In the genomic region with DNA sequence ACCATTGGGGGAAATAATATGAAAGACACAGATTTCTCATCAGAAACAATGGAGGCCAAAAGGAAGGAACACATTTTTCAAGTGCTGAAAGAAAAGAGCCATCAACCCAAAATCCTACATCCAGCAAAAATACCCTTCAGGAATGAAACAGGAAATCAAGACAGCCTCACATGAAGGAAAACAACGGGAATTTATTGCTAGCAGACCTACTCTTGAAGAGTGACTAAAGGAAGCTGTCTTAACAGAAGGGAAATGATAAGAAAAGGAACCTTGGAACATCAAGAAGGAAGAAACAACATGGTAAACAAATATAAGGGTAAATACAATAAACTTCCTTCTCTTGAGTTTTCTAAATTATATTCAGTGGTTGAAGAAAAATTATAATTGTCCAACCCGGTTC, we compare ENCODE assay signal across 27 cellular contexts. TPM values are rescaled to one million over a fixed set of nuclear protein-coding genes. Genes with fewer than 3 reads are reported as not detected.
DNase-seq lines count a peak whose midpoint lies in the region; FAIRE-seq and TF ChIP-seq lines count a peak whose summit lies in the region.
"Had no signal": no experiment of that assay in that cellular context is flagged by ENCODE, and none has a peak within 500 bp of the region (broad histone marks: within the 10 kb centered on the region; RNA-seq: fewer than 3 reads in every experiment).

No MANE protein-coding gene starts in this region.

- no peaks in the 10 kb centered on the region for H3K27me3 Mint-ChIP-seq in dendritic cell treated with granulocyte-macrophage colony-stimulating factor and Interleukin-4, amounts not matched to agents 40 ng/mL and 50 ng/mL, for 4 days
- H3K27me3 Mint-ChIP-seq in glutamatergic neuron (ENCODE audit: unreplicated experiment), result peaks cover 11% of the 10 kb centered on the region
- H3K27me3 Mint-ChIP-seq: CD4-positive, alpha-beta memory T cell had no signal

- H3K4me3 ChIP-seq in small intestine (ENCODE audit: low read depth in 1 of 2, low read length in 2 of 2), result no peak overlapping the region
- H3K4me3 ChIP-seq in testis, result no peak overlapping the region
- H3K4me3 ChIP-seq in sigmoid colon, result no peak overlapping the region
- H3K4me3 ChIP-seq: BLaER1 treated with 17β-estradiol and CSF1 and Interleukin-3, amounts not matched to agents 10 nM and 100 nM; GM12878; PC-9; SJSA1 had no signal

- 30 to 60% (median 42%) methylated on average over 2 of the region's 2 CpGs for WGBS in small intestine, 3 donors
- 87 to 89% methylated on average over 2 of the region's 2 CpGs for WGBS in testis, 2 donors
- 25 to 68% methylated on average over 2 of the region's 2 CpGs for WGBS in sigmoid colon, 2 donors

- no peaks in the 10 kb centered on the region for H3K9me3 Mint-ChIP-seq in dendritic cell treated with granulocyte-macrophage colony-stimulating factor and Interleukin-4, amounts not matched to agents 40 ng/mL and 50 ng/mL, for 4 days
- peaks cover 4% of the 10 kb centered on the region for H3K9me3 Mint-ChIP-seq in glutamatergic neuron (ENCODE audit: unreplicated experiment)
- H3K9me3 Mint-ChIP-seq: CD4-positive, alpha-beta memory T cell had no signal

- H3K9me3 ChIP-seq in small intestine (ENCODE audit: control insufficient read depth, low read depth) (no peaks in the 10 kb centered on the region), testis (no peaks in the 10 kb centered on the region), sigmoid colon (peaks cover 0 to 2% (median 0%) of the 10 kb centered on the region in 4 donors)
- H3K9me3 ChIP-seq: Caco-2, SJSA1 had no signal

- no peaks in the 10 kb centered on the region for H3K36me3 ChIP-seq in small intestine (ENCODE audit: control insufficient read depth in 2 of 2, insufficient read depth in 2 of 2, low read length in 2 of 2)
- H3K36me3 ChIP-seq in testis (ENCODE audit: low read depth, missing control alignments), result no peaks in the 10 kb centered on the region
- no peaks in the 10 kb centered on the region for H3K36me3 ChIP-seq in sigmoid colon
- H3K36me3 ChIP-seq: SJSA1 had no signal

- H3K4me1 ChIP-seq in small intestine (ENCODE audit: control insufficient read depth in 2 of 2, insufficient read depth in 1 of 2, low read depth in 1 of 2, low read length in 1 of 2) (no peaks in the 10 kb centered on the region), testis (no peaks in the 10 kb centered on the region), sigmoid colon (no peaks in the 10 kb centered on the region)
- H3K4me1 ChIP-seq: SJSA1 had no signal

- no peaks in the 10 kb centered on the region for H3K27me3 ChIP-seq in small intestine (ENCODE audit: control insufficient read depth in 2 of 2, insufficient read depth in 2 of 2, low read length in 2 of 2)
- H3K27me3 ChIP-seq in testis, result no peaks in the 10 kb centered on the region
- H3K27me3 ChIP-seq in sigmoid colon, result no peaks in the 10 kb centered on the region
- H3K27me3 ChIP-seq: BLaER1 treated with 17β-estradiol and CSF1 and Interleukin-3, amounts not matched to agents 10 nM and 100 nM; SJSA1 had no signal

- H3K4me1 Mint-ChIP-seq in dendritic cell treated with granulocyte-macrophage colony-stimulating factor and Interleukin-4, amounts not matched to agents 40 ng/mL and 50 ng/mL, for 4 days (ENCODE audit: low read depth), result peaks cover 62% of the 10 kb centered on the region
- H3K4me1 Mint-ChIP-seq in glutamatergic neuron (ENCODE audit: low read depth, unreplicated experiment), result peaks cover 34% of the 10 kb centered on the region

- no peak for TF ChIP-seq POLR2A in testis (IDR thresholded peaks at IDR 0.05)
- no peak for TF ChIP-seq POLR2A in sigmoid colon (IDR thresholded peaks at IDR 0.05)

- TF ChIP-seq CTCF in glutamatergic neuron (IDR thresholded peaks at IDR 0.05; ENCODE audit: partially characterized antibody, unreplicated experiment) (no peak), testis (IDR thresholded peaks at IDR 0.05) (no peak), sigmoid colon (IDR thresholded peaks at IDR 0.05) (no peak)

- no peak for TF ChIP-seq EP300 in sigmoid colon (IDR thresholded peaks at IDR 0.05)

- H3K27ac ChIP-seq in small intestine (ENCODE audit: low read depth in 1 of 2, low read length in 1 of 2), result no peak overlapping the region
- no peak overlapping the region for H3K27ac ChIP-seq in testis
- no peak overlapping the region for H3K27ac ChIP-seq in sigmoid colon
- H3K27ac ChIP-seq: PC-9, SJSA1 had no signal

- intact Hi-C loops in dendritic cell treated with granulocyte-macrophage colony-stimulating factor and Interleukin-4, amounts not matched to agents 40 ng/mL and 50 ng/mL, for 4 days (cut with micrococcal nuclease), result no loop called here
- intact Hi-C loops in testis (cut with DNase I; ENCODE audit: low total_unique reads), result no loop called here
- intact Hi-C loops in sigmoid colon (cut with DNase I), result no loop called here

- H3K36me3 Mint-ChIP-seq in dendritic cell treated with granulocyte-macrophage colony-stimulating factor and Interleukin-4, amounts not matched to agents 40 ng/mL and 50 ng/mL, for 4 days (ENCODE audit: low read depth), result peaks cover 68% of the 10 kb centered on the region
- H3K36me3 Mint-ChIP-seq in glutamatergic neuron (ENCODE audit: unreplicated experiment), result no peaks in the 10 kb centered on the region

- no peak overlapping the region for H3K4me3 Mint-ChIP-seq in dendritic cell treated with granulocyte-macrophage colony-stimulating factor and Interleukin-4, amounts not matched to agents 40 ng/mL and 50 ng/mL, for 4 days
- H3K4me3 Mint-ChIP-seq in glutamatergic neuron (ENCODE audit: unreplicated experiment), result no peak overlapping the region

- peak; percentile 30 for FAIRE-seq in small intestine (lab: Jason Lieb, UNC)
- FAIRE-seq: GM12878 had no signal

- peak overlapping the region; percentile 16 for H3K27ac Mint-ChIP-seq in dendritic cell treated with granulocyte-macrophage colony-stimulating factor and Interleukin-4, amounts not matched to agents 40 ng/mL and 50 ng/mL, for 4 days
- H3K27ac Mint-ChIP-seq in glutamatergic neuron (ENCODE audit: unreplicated experiment), result peak overlapping the region; percentile 5

- peak; percentile 34 for DNase-seq in CMK (ENCODE audit: low read depth)
- DNase-seq in glutamatergic neuron, result no peak
- peak; percentile 55 for DNase-seq in small intestine
- no peak for DNase-seq in testis
- no peak for DNase-seq in Ammon's horn (ENCODE audit: low spot score)
- DNase-seq in sigmoid colon, result no peak
- DNase-seq: Caco-2; CD4-positive, alpha-beta memory T cell; DMS79; EL; GDM1; H7; NCI-H1048; NCI-H1417; NCI-H1694; NCI-H2029 treated with DMSO at 0.1 percent for 48 hours; NCI-H446 treated with DMSO at 0.1 percent for 48 hours; NCI-H526; NCI-H82; NK-92 treated with Interleukin-12 subunit alpha and Interleukin-12 subunit beta, amount 100 ng/mL, for 24 hours; PC-9; Right ventricle myocardium superior; RPMI8226 had no signal

RNA-seq across cellular contexts. Expression of a gene that starts 44.2 kb away (rescaled TPM):
- total RNA-seq in glutamatergic neuron (ENCODE audit: unreplicated experiment) (123 TPM), testis (10 to 100 TPM; 13.5 to 14.2 TPM), sigmoid colon (10 to 100 TPM in 2 of 4 donors, 1 to 10 TPM in 2; 5.6 to 11.0 (median 9.9) TPM)
- polyA plus RNA-seq in small intestine (1 to 10 TPM; 1.6 to 3.6 (median 2.0) TPM), testis (ENCODE audit: insufficient read depth, low read depth, low replicate concordance) (11.0 TPM), sigmoid colon (1 to 10 TPM in 2 of 3 donors, under 1 TPM in 1; 0.60 to 4.6 (median 1.4) TPM)

Comparison
In these comparisons a context has a peak if more than half of its experiments do, and no peak if none do; other contexts are left out.
1. DNase-seq: peak in CMK (single experiment) and small intestine (single experiment); none in glutamatergic neuron (single experiment), testis (single experiment), Ammon's horn (single experiment) and sigmoid colon (single experiment).